Comparison of ENCODE assay signal across 8 cellular contexts in genomic region chr6:145735356-145736165, GRCh38. TPM values are rescaled to one million over a fixed set of nuclear protein-coding genes. Genes with fewer than 3 reads are reported as not detected.
DNase-seq lines count a peak whose midpoint lies in the region; ATAC-seq, FAIRE-seq and TF ChIP-seq lines count a peak whose summit lies in the region.

EPM2A (minus strand) TSS chr6:145735520; CDS start chr6:145735498, 22 bp downstream.

- intact Hi-C loops in body of pancreas (cut with DNase I): no loop called here

- H3K27me3 ChIP-seq in body of pancreas: no peaks in the 10 kb centered on the region
- no peaks in the 10 kb centered on the region for H3K27me3 ChIP-seq in iPS-18a (ENCODE audit: control insufficient read depth, insufficient read depth, low read length)
- no peaks in the 10 kb centered on the region for H3K27me3 ChIP-seq in skeletal muscle tissue (ENCODE audit: control insufficient read depth in 3 of 3, insufficient read depth in 3 of 3, low read length in 3 of 3)

- TF ChIP-seq CTCF in body of pancreas (IDR thresholded peaks at IDR 0.05): peak in 3 of 7 experiments; percentile 10 to 32 (median 25)

- DNase-seq in NCI-H187 (lab: John Stamatoyannopoulos, UW) (peak; percentile 37 to 65), NCI-H187 treated with DMSO at 0.1 percent for 48 hours (lab: John Stamatoyannopoulos, UW) (no peak), NCI-H1436 treated with DMSO at 0.1 percent for 48 hours (lab: John Stamatoyannopoulos, UW) (peak; percentile 24), body of pancreas (peak; percentile 86 to 91 (median 88))

- H3K9ac ChIP-seq in iPS-18a (ENCODE audit: low read length) (peak within 1 kb of the TSS; percentile 96), skeletal muscle tissue (ENCODE audit: low read depth in 1 of 3, low read length in 3 of 3) (peak within 1 kb of the TSS; percentile 85 to 91 (median 85))

- TF ChIP-seq POLR2A in body of pancreas (IDR thresholded peaks at IDR 0.05): peak; percentile 33 to 86 (median 77)

- H3K4me3 ChIP-seq in body of pancreas (peak within 1 kb of the TSS; percentile 68 to 81), iPS-18a (ENCODE audit: low read length) (peak within 1 kb of the TSS; percentile 77), skeletal muscle tissue (ENCODE audit: low read length in 3 of 3) (peak within 1 kb of the TSS; percentile 75 to 85 (median 76))

- FAIRE-seq in TTC549 (lab: Jason Lieb, UNC): peak; percentile 32

- H3K36me3 ChIP-seq in body of pancreas (replicated peaks in 1 of 2; ENCODE audit: insufficient read depth in 1 of 2, low read depth in 2 of 2): no peaks in the 10 kb centered on the region
- no peaks in the 10 kb centered on the region for H3K36me3 ChIP-seq in iPS-18a (ENCODE audit: control insufficient read depth, low read depth, low read length)
- no peaks in the 10 kb centered on the region for H3K36me3 ChIP-seq in skeletal muscle tissue (ENCODE audit: control insufficient read depth in 3 of 3, insufficient read depth in 3 of 3, low read length in 3 of 3)

- no peaks in the 10 kb centered on the region for H3K9me3 ChIP-seq in body of pancreas
- H3K9me3 ChIP-seq in iPS-18a (ENCODE audit: control insufficient read depth, low read depth, low read length): no peaks in the 10 kb centered on the region
- no peaks in the 10 kb centered on the region for H3K9me3 ChIP-seq in skeletal muscle tissue (ENCODE audit: control insufficient read depth in 3 of 3, low read length in 3 of 3)

- WGBS in body of pancreas, 2 donors: 0 to 2% methylated on average over 17 to 57 of the region's 69 CpGs

- ATAC-seq in HG02840 (IDR thresholded peaks at IDR 0.05; ENCODE audit: low FRiP score, unreplicated experiment) (peak; percentile 66), body of pancreas (peak; percentile 86)

- H3K27ac ChIP-seq in body of pancreas (peak within 1 kb of the TSS; percentile 94 to 99 (median 96)), iPS-18a (ENCODE audit: low read length) (peak within 1 kb of the TSS; percentile 96), skeletal muscle tissue (ENCODE audit: low read depth, low read length) (peak within 1 kb of the TSS; percentile 99)

- H3K4me1 ChIP-seq in body of pancreas (peaks cover 18% of the 10 kb centered on the region), iPS-18a (ENCODE audit: control insufficient read depth, low read depth, low read length) (peaks cover 15% of the 10 kb centered on the region), skeletal muscle tissue (ENCODE audit: control insufficient read depth in 3 of 3, insufficient read depth in 3 of 3, low read length in 3 of 3) (peaks cover 0 to 10% (median 4%) of the 10 kb centered on the region in 3 donors)

RNA-seq across cellular contexts. Expression of gene EPM2A, which starts in this region (rescaled TPM):
- total RNA-seq in body of pancreas (10 to 100 TPM; 17.4 to 18.8 TPM), skeletal muscle tissue (17.7 TPM)
